ENCODE assay signal across 13 cellular contexts in the genomic region with DNA sequence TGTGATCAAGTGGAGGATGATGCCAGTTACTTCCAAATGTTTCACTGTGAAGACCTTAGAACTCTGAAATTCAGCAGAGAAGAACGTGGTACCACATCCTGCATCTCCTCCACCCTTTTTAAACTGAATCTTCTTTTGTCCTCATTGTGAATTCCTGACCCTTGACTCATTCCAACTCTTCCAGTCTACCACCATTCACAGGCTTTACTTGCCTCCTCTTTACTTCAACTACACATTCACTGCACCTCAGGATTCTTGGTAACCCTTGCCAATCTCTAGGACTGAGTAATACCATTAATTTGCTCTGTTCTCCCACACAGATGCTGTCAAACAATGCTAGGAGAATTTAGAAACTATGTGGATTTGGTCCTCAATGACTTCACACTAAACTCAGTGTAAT. TPM values are rescaled to one million over a fixed set of nuclear protein-coding genes. Genes with fewer than 3 reads are reported as not detected.
DNase-seq lines count a peak whose midpoint lies in the region; TF ChIP-seq lines count a peak whose summit lies in the region.
"Had no signal": no experiment of that assay in that cellular context is flagged by ENCODE, and none has a peak within 500 bp of the region (broad histone marks: within the 10 kb centered on the region; RNA-seq: fewer than 3 reads in every experiment).

No MANE protein-coding gene starts in this region.

- no peak overlapping the region for H2BK15ac ChIP-seq in mesenchymal stem cell (ENCODE audit: low read depth, poor library complexity, severe bottlenecking)

- H3K79me1 ChIP-seq in mesenchymal stem cell (replicated peaks; ENCODE audit: low read length, poor library complexity, severe bottlenecking), result peaks cover 3% of the 10 kb centered on the region

- no peak overlapping the region for H3K23ac ChIP-seq in mesenchymal stem cell (ENCODE audit: low read length in 2 of 2)

- H3K4ac ChIP-seq in mesenchymal stem cell (ENCODE audit: low read depth in 1 of 2, low read length in 2 of 2), result no peak overlapping the region

- no peak overlapping the region for H3K9ac ChIP-seq in mesenchymal stem cell (ENCODE audit: low read length)

- no peaks in the 10 kb centered on the region for H3K4me1 ChIP-seq in mesenchymal stem cell (ENCODE audit: control insufficient read depth, insufficient read depth, low read depth, low read length)
- H3K4me1 ChIP-seq in uterus, result peaks cover 0 to 4% of the 10 kb centered on the region in 2 donors

- H3K27me3 ChIP-seq in mesenchymal stem cell (ENCODE audit: control insufficient read depth in 1 of 2, insufficient read depth in 1 of 2, low read length in 2 of 2) (no peaks in the 10 kb centered on the region), uterus (no peaks in the 10 kb centered on the region)

- H3K27ac ChIP-seq in mesenchymal stem cell (ENCODE audit: low read length, poor library complexity, severe bottlenecking) (no peak overlapping the region), uterus (no peak overlapping the region)
- H3K27ac ChIP-seq: left ventricle myocardium inferior, skin epidermis had no signal

- no peak overlapping the region for H2BK5ac ChIP-seq in mesenchymal stem cell (ENCODE audit: low read depth, low read length, poor library complexity, severe bottlenecking)

- no peak overlapping the region for H3K4me3 ChIP-seq in cardiac fibroblast (replicated peaks in 1 of 2; ENCODE audit: low read depth in 2 of 2, low read length in 2 of 2)
- no peak overlapping the region for H3K4me3 ChIP-seq in mesenchymal stem cell (ENCODE audit: insufficient read depth in 1 of 2, low read depth in 1 of 2, low read length in 2 of 2)
- no peak overlapping the region for H3K4me3 ChIP-seq in uterus
- H3K4me3 ChIP-seq: left ventricle myocardium inferior, skin epidermis had no signal

- no peak overlapping the region for H2AK5ac ChIP-seq in mesenchymal stem cell (ENCODE audit: low read length, severe bottlenecking)

- no peak overlapping the region for H4K91ac ChIP-seq in mesenchymal stem cell (ENCODE audit: low read length)

- no peak overlapping the region for H3K18ac ChIP-seq in mesenchymal stem cell (ENCODE audit: low read depth in 1 of 2, low read length in 2 of 2)

- 2% methylated on average over 1 of the region's 1 CpG for WGBS in mesenchymal stem cell

- no peak overlapping the region for H3K4me2 ChIP-seq in mesenchymal stem cell (ENCODE audit: low read length, poor library complexity, severe bottlenecking)

- H2AFZ ChIP-seq in mesenchymal stem cell (ENCODE audit: low read depth, low read length), result no peak overlapping the region

- no peak overlapping the region for H4K8ac ChIP-seq in mesenchymal stem cell (ENCODE audit: low read length)

- H3K36me3 ChIP-seq in mesenchymal stem cell (ENCODE audit: control insufficient read depth in 1 of 2, insufficient read depth in 2 of 2, low read depth in 1 of 2, low read length in 2 of 2) (no peaks in the 10 kb centered on the region), uterus (no peaks in the 10 kb centered on the region)
- H3K36me3 ChIP-seq: left ventricle myocardium inferior had no signal

- no peak for TF ChIP-seq POLR2A in uterus (IDR thresholded peaks at IDR 0.05)

- DNase-seq in COLO829 (ENCODE audit: low spot score), result peak; percentile 42
- DNase-seq in LHCN-M2 (ENCODE audit: low read depth), result peak; percentile 96
- DNase-seq in cardiac fibroblast (ENCODE audit: low read depth in 2 of 2), result peak; percentile 77 to 96
- peak; percentile 56 for DNase-seq in mesenchymal stem cell
- no peak for DNase-seq in central memory CD4-positive, alpha-beta T cell
- no peak for DNase-seq in uterus
- no peak for DNase-seq in activated CD8-positive, alpha-beta memory T cell treated with anti-CD3 and anti-CD28 coated beads for 24 hours
- no peak for DNase-seq in AML-193 (lab: John Stamatoyannopoulos, UW)
- DNase-seq: cortex of kidney, GDM1, left ventricle myocardium inferior, RPMI8226 had no signal

- no peaks in the 10 kb centered on the region for H3K9me3 ChIP-seq in mesenchymal stem cell (ENCODE audit: control insufficient read depth, low read length)
- no peaks in the 10 kb centered on the region for H3K9me3 ChIP-seq in uterus
- H3K9me3 ChIP-seq: left ventricle myocardium inferior had no signal

- H3K14ac ChIP-seq in mesenchymal stem cell (ENCODE audit: low read length in 2 of 2), result no peak overlapping the region

- no peak overlapping the region for H2BK120ac ChIP-seq in mesenchymal stem cell (ENCODE audit: low read depth, low read length)

- intact Hi-C loops in uterus (cut with DNase I; ENCODE audit: low total_unique reads), result no loop called here

- no peak overlapping the region for H2BK12ac ChIP-seq in mesenchymal stem cell (ENCODE audit: low read length in 2 of 2)

- TF ChIP-seq CTCF in cardiac fibroblast (IDR thresholded peaks at IDR 0.05; ENCODE audit: low read depth, low read length) (no peak), uterus (IDR thresholded peaks at IDR 0.05) (no peak)

RNA-seq across cellular contexts. Expression of a gene that starts 37.3 kb away (rescaled TPM):
- total RNA-seq in LHCN-M2 (2014; rRNA removed) (57.7 and 80.3 TPM in 2 replicates), uterus (100 to 1,000 TPM; 181 to 286 (median 243) TPM)
- 24.0 TPM for polyA plus RNA-seq in LHCN-M2 (2012)
- 167 TPM for polyA plus RNA-seq in mesenchymal stem cell (2013, experiment 1 of 2)
- polyA plus RNA-seq in mesenchymal stem cell (2013, experiment 2 of 2), result 165 TPM

Comparison
In these comparisons a context has a peak if more than half of its experiments do, and no peak if none do; other contexts are left out.
1. DNase-seq: peak in COLO829 (single experiment), LHCN-M2 (single experiment), cardiac fibroblast (2 of 2) and mesenchymal stem cell (single experiment); none in central memory CD4-positive, alpha-beta T cell (single experiment), uterus (0 of 2), activated CD8-positive, alpha-beta memory T cell treated with anti-CD3 and anti-CD28 coated beads for 24 hours (single experiment) and AML-193 (0 of 2).